Comparison of ENCODE assay signal across 20 cellular contexts in genomic region chr3:63980830-63981498, GRCh38. TPM values are rescaled to one million over a fixed set of nuclear protein-coding genes. Genes with fewer than 3 reads are reported as not detected.
DNase-seq lines count a peak whose midpoint lies in the region; ATAC-seq, FAIRE-seq and TF ChIP-seq lines count a peak whose summit lies in the region.
"Had no signal": no experiment of that assay in that cellular context is flagged by ENCODE, and none has a peak within 500 bp of the region (broad histone marks: within the 10 kb centered on the region; RNA-seq: fewer than 3 reads in every experiment).

No MANE protein-coding gene starts in this region.

- CTCF ChIA-PET in HepG2 (lab: Yijun Ruan, JAX; ENCODE audit: low intra/inter-chr PET ratio, low total read pairs), result no interaction called here

- no peak overlapping the region for H2AFZ ChIP-seq in HepG2 (ENCODE audit: low read length)
- H2AFZ ChIP-seq: PC-9 had no signal

- no peak overlapping the region for H3K9ac ChIP-seq in liver (ENCODE audit: low read depth in 1 of 2, low read length in 2 of 2)
- no peak overlapping the region for H3K9ac ChIP-seq in HepG2 (ENCODE audit: insufficient read depth, low read depth, low read length)

- no peaks in the 10 kb centered on the region for H3K27me3 Mint-ChIP-seq in activated naive CD8-positive, alpha-beta T cell treated with anti-CD3 and anti-CD28 coated beads for 36 hours
- H3K27me3 Mint-ChIP-seq: naive B cell had no signal

- no peak for TF ChIP-seq POLR2A in HepG2 (IDR thresholded peaks at IDR 0.05; ENCODE audit: insufficient read depth in 1 of 2, low read depth in 2 of 2, low read length in 2 of 2)

- H3K4me3 Mint-ChIP-seq in activated naive CD8-positive, alpha-beta T cell treated with anti-CD3 and anti-CD28 coated beads for 36 hours, result no peak overlapping the region
- H3K4me3 Mint-ChIP-seq: naive B cell had no signal

- DNase-seq in HepG2 (ENCODE audit: low spot score), result no peak
- DNase-seq in activated naive CD8-positive, alpha-beta T cell treated with anti-CD3 and anti-CD28 coated beads for 36 hours, result no peak
- peak; percentile 72 for DNase-seq in myocyte (ENCODE audit: low read depth)
- DNase-seq in midbrain (lab: John Stamatoyannopoulos, UW), result no peak
- no peak for DNase-seq in stimulated activated naive CD4-positive, alpha-beta T cell (lab: John Stamatoyannopoulos, UW)
- DNase-seq: anterior cingulate cortex; DMS153; esophagus squamous epithelium; heart right ventricle; kidney; naive B cell; NCI-H187; NCI-H524; PC-9; stimulated activated CD4-positive, alpha-beta T cell treated with anti-CD3 and anti-CD28 coated beads, Interleukin-1b, Interleukin-23, amount 100 ng/mL, for 48 hours; transverse colon had no signal

- peak overlapping the region; percentile 92 for H3K27ac Mint-ChIP-seq in activated naive CD8-positive, alpha-beta T cell treated with anti-CD3 and anti-CD28 coated beads for 36 hours

- TF ChIP-seq RAD21 in liver (IDR thresholded peaks at IDR 0.05) (no peak), HepG2 (CRISPR knock-in tag; IDR thresholded peaks at IDR 0.05) (no peak)

- TF ChIP-seq CTCF in liver (IDR thresholded peaks at IDR 0.05; ENCODE audit: low read depth, low read length, missing input control), result no peak
- no peak for TF ChIP-seq CTCF in HepG2 (CRISPR knock-in tag; IDR thresholded peaks at IDR 0.05)

- H3K27ac ChIP-seq in liver (ENCODE audit: low read depth in 1 of 2, low read length in 2 of 2) (peak overlapping the region in 1 of 2 donors; percentile 42), HepG2 (ENCODE audit: extremely low read length, insufficient read depth, low read length) (no peak overlapping the region)
- H3K27ac ChIP-seq: esophagus squamous epithelium, PC-9, right atrium auricular region, SK-N-MC, transverse colon had no signal

- no peak for FAIRE-seq in HepG2 (lab: Jason Lieb, UNC)
- FAIRE-seq: kidney had no signal

- H3K9me3 Mint-ChIP-seq in activated naive CD8-positive, alpha-beta T cell treated with anti-CD3 and anti-CD28 coated beads for 36 hours, result peaks cover 3% of the 10 kb centered on the region

- no peak overlapping the region for H3K4me2 ChIP-seq in HepG2 (ENCODE audit: low read depth, low read length)
- H3K4me2 ChIP-seq: PC-9 had no signal

- ATAC-seq in HepG2 (no peak), HG02588 (IDR thresholded peaks at IDR 0.05; ENCODE audit: unreplicated experiment) (no peak)

- peaks cover 81% of the 10 kb centered on the region for H3K4me1 Mint-ChIP-seq in activated naive CD8-positive, alpha-beta T cell treated with anti-CD3 and anti-CD28 coated beads for 36 hours

- H3K4me1 ChIP-seq in liver (ENCODE audit: control insufficient read depth in 4 of 4, insufficient read depth in 4 of 4, low read length in 3 of 4) (peaks cover 4 to 36% (median 15%) of the 10 kb centered on the region in 4 donors), HepG2 (ENCODE audit: insufficient read depth, low read length) (peaks cover 11% of the 10 kb centered on the region)

- WGBS in liver, result 62% methylated on average over 8 of the region's 8 CpGs
- 90% methylated on average over 2 of the region's 8 CpGs for WGBS in HepG2 (ENCODE audit: low lambda C conversion rate)

- POLR2A ChIA-PET in HepG2 (lab: Yijun Ruan, JAX), result no interaction called here

- TF ChIP-seq EP300 in HepG2 (IDR thresholded peaks at IDR 0.05; ENCODE audit: low read depth in 2 of 2, low read length in 2 of 2) (no peak), HepG2 (CRISPR knock-in tag; IDR thresholded peaks at IDR 0.05; ENCODE audit: borderline replicate concordance) (no peak)

- peaks cover 6 to 28% (median 22%) of the 10 kb centered on the region in 4 donors for H3K36me3 ChIP-seq in liver (ENCODE audit: control insufficient read depth in 4 of 4, insufficient read depth in 3 of 4, low read depth in 1 of 4, low read length in 3 of 4)
- peaks cover 18 to 55% of the 10 kb centered on the region in 2 experiments for H3K36me3 ChIP-seq in HepG2 (replicated peaks in 1 of 2; ENCODE audit: control insufficient read depth in 1 of 2, insufficient read depth in 2 of 2, low read length in 2 of 2)

- in situ Hi-C loops in HepG2 (cut with HindIII; ENCODE audit: extremely low pct_ligation_motif_present, low pct_unique_long_range_greater_than_20kb), result no loop called here

- H3K9me3 ChIP-seq in liver (ENCODE audit: control insufficient read depth in 4 of 4, low read length in 3 of 4) (no peaks in the 10 kb centered on the region), HepG2 (ENCODE audit: low read length) (no peaks in the 10 kb centered on the region)
- H3K9me3 ChIP-seq: esophagus squamous epithelium, heart right ventricle, right atrium auricular region, transverse colon had no signal

- H3K4me3 ChIP-seq in liver (ENCODE audit: low read depth in 1 of 3, low read length in 3 of 3) (no peak overlapping the region), HepG2 (replicated peaks in 1 of 3; ENCODE audit: insufficient read depth in 1 of 3, low read depth in 2 of 3, low read length in 3 of 3) (no peak overlapping the region)
- H3K4me3 ChIP-seq: esophagus squamous epithelium, heart right ventricle, PC-9, right atrium auricular region, SK-N-MC, transverse colon had no signal

- H3K79me2 ChIP-seq in HepG2 (ENCODE audit: insufficient read depth, low read length), result peaks cover 16% of the 10 kb centered on the region

- H3K27me3 ChIP-seq in liver (ENCODE audit: control insufficient read depth in 4 of 4, insufficient read depth in 4 of 4, low read length in 3 of 4) (no peaks in the 10 kb centered on the region), HepG2 (ENCODE audit: control insufficient read depth in 1 of 2, insufficient read depth in 2 of 2, low read length in 2 of 2) (no peaks in the 10 kb centered on the region)
- H3K27me3 ChIP-seq: esophagus squamous epithelium, heart right ventricle, right atrium auricular region, transverse colon had no signal

- no peaks in the 10 kb centered on the region for H4K20me1 ChIP-seq in HepG2 (ENCODE audit: insufficient read depth, low read length)

- BruUV-seq in HepG2 (replicated peaks; lab: Mats Ljungman, UMichigan), result no TSS peak

- intact Hi-C loops in HepG2 (cut with micrococcal nuclease; ENCODE audit: unreplicated experiment), result no loop called here

- H3K36me3 Mint-ChIP-seq in activated naive CD8-positive, alpha-beta T cell treated with anti-CD3 and anti-CD28 coated beads for 36 hours, result peaks cover 61% of the 10 kb centered on the region

TF ChIP-seq in liver, 16 proteins besides CTCF, POLR2A, EP300 and RAD21 (continues in another document):
- TF ChIP-seq SP1 (IDR thresholded peaks at IDR 0.05), result no peak
- peak in 1 of 2 donors; percentile 47 for TF ChIP-seq HNF4A (conservative IDR thresholded peaks at IDR 0.05)
- TF ChIP-seq TAF1 (conservative IDR thresholded peaks at IDR 0.05), result no peak
- no peak for TF ChIP-seq NR2F2 (IDR thresholded peaks at IDR 0.05)
- TF ChIP-seq FOXA2 (IDR thresholded peaks at IDR 0.05), result peak; percentile 4

RNA-seq across cellular contexts. Expression of gene PSMD6, which starts 42.3 kb away (rescaled TPM):
- 10 to 100 TPM; 54.6 to 72.7 TPM for total RNA-seq in liver
- 10 to 100 TPM; 49.3 to 55.2 TPM for polyA plus RNA-seq in liver
- 117 and 169 TPM in 2 replicates for total RNA-seq in HepG2 (2016; rRNA removed; fragmentation: Illumina TruSeq; extraction: Trizol)
- 28.9 and 32.9 TPM in 2 replicates for total RNA-seq in HepG2 (2016; cell fraction: cytosol; rRNA removed; fragmentation: Illumina TruSeq; extraction: Trizol; ENCODE audit: low read depth)
- total RNA-seq in HepG2 (2016; cell fraction: insoluble cytoplasmic fraction; rRNA removed; fragmentation: Illumina TruSeq; extraction: Trizol), result 117 and 163 TPM in 2 replicates
- 33.9 and 40.8 TPM in 2 replicates for total RNA-seq in HepG2 (2016; cell fraction: membrane; rRNA removed; fragmentation: Illumina TruSeq; extraction: Trizol)
- total RNA-seq in HepG2 (2016; cell fraction: nucleus; rRNA removed; fragmentation: Illumina TruSeq; extraction: Trizol), result 62.8 and 65.3 TPM in 2 replicates
- polyA plus RNA-seq in HepG2 (2011; rRNA removed), result 31.1 and 36.8 TPM in 2 replicates
- polyA plus RNA-seq in HepG2 (2011; cell fraction: cytosol; rRNA removed), result 22.6 and 25.6 TPM in 2 replicates
- polyA plus RNA-seq in HepG2 (2011; cell fraction: nucleus; rRNA removed), result 36.5 and 41.5 TPM in 2 replicates
- polyA plus RNA-seq in HepG2 (2012), result 52.7 and 65.4 TPM in 2 replicates
- polyA plus RNA-seq in HepG2 (2016; cell fraction: cytosol; fragmentation: Illumina TruSeq; extraction: Trizol; ENCODE audit: low read depth), result 21.9 and 22.5 TPM in 2 replicates
- polyA plus RNA-seq in HepG2 (2016; cell fraction: insoluble cytoplasmic fraction; fragmentation: Illumina TruSeq; extraction: Trizol; ENCODE audit: low read depth), result 148 and 154 TPM in 2 replicates
- 23.8 and 24.7 TPM in 2 replicates for polyA plus RNA-seq in HepG2 (2016; cell fraction: membrane; fragmentation: Illumina TruSeq; extraction: Trizol; ENCODE audit: low read depth)
- polyA plus RNA-seq in HepG2 (2016; cell fraction: nucleus; fragmentation: Illumina TruSeq; extraction: Trizol; ENCODE audit: insufficient read depth, low read depth), result 69.9 and 70.7 TPM in 2 replicates
- 17.4 and 28.2 TPM in 2 replicates for polyA minus RNA-seq in HepG2 (2011; rRNA and poly(A)+ RNA removed; ENCODE audit: low replicate concordance)
- polyA minus RNA-seq in HepG2 (2011; cell fraction: cytosol; rRNA and poly(A)+ RNA removed), result 21.1 and 22.2 TPM in 2 replicates
- 76.8 and 80.5 TPM in 2 replicates for polyA minus RNA-seq in HepG2 (2011; cell fraction: nucleus; rRNA and poly(A)+ RNA removed)
- 100 to 1,000 TPM; 130 to 132 TPM for total RNA-seq in activated naive CD8-positive, alpha-beta T cell treated with anti-CD3 and anti-CD28 coated beads for 36 hours
- total RNA-seq in myocyte, result 112 and 118 TPM in 2 replicates
- 71.4 TPM for polyA plus RNA-seq in myocyte (2012)
